In genomic region chr17:78180083-78180482, GRCh38 we compare ENCODE assay signal across 13 cellular contexts. TPM values are rescaled to one million over a fixed set of nuclear protein-coding genes. Genes with fewer than 3 reads are reported as not detected.
DNase-seq lines count a peak whose midpoint lies in the region; ATAC-seq and TF ChIP-seq lines count a peak whose summit lies in the region.
"Had no signal": no experiment of that assay in that cellular context is flagged by ENCODE, and none has a peak within 500 bp of the region (broad histone marks: within the 10 kb centered on the region; RNA-seq: fewer than 3 reads in every experiment).

No MANE protein-coding gene starts in this region.

- CTCF ChIA-PET in activated CD4-positive, alpha-beta memory T cell treated with anti-CD3 and anti-CD28 coated beads, Interleukin-2, amount 10 ng/mL, durations not matched to agents 7 days and 5 days (lab: Charles Lee): interaction anchor here (1.7 kb wide), 1 partner anchor 95 kb away, joined by 5 read pairs; no protein-coding TSS in a partner anchor
- CTCF ChIA-PET in activated CD4-positive, alpha-beta memory T cell treated with anti-CD3 and anti-CD28 coated beads for 36 hours (lab: Charles Lee): interaction anchor here (2.1 kb wide), 1 partner anchor 11 kb away, joined by 7 read pairs; no protein-coding TSS in a partner anchor

- H3K27ac Mint-ChIP-seq in activated CD4-positive, alpha-beta memory T cell treated with anti-CD3 and anti-CD28 coated beads, Interleukin-2, amount 10 ng/mL, durations not matched to agents 7 days and 5 days: peak overlapping the region; percentile 64
- no peak overlapping the region for H3K27ac Mint-ChIP-seq in activated CD4-positive, alpha-beta memory T cell treated with anti-CD3 and anti-CD28 coated beads for 36 hours

- no peaks in the 10 kb centered on the region for H3F3A ChIP-seq in GM23248 (ENCODE audit: insufficient read depth)

- in situ Hi-C loops in GM23248 (cut with MboI): no loop called here

- H3K4me2 ChIP-seq in GM23248 (ENCODE audit: unreplicated experiment): no peak overlapping the region

- DNase-seq in activated CD4-positive, alpha-beta memory T cell treated with anti-CD3 and anti-CD28 coated beads, Interleukin-2, amount 10 ng/mL, durations not matched to agents 7 days and 5 days: no peak
- no peak for DNase-seq in activated CD4-positive, alpha-beta memory T cell treated with anti-CD3 and anti-CD28 coated beads for 36 hours
- peak; percentile 24 for DNase-seq in amniotic epithelial cell (ENCODE audit: low read depth)
- DNase-seq in lower lobe of right lung: no peak
- no peak for DNase-seq in NCI-H2107 (lab: John Stamatoyannopoulos, UW)
- no peak for DNase-seq in pons (ENCODE audit: low spot score)
- no peak for DNase-seq in GM23248
- DNase-seq: amygdala; stimulated activated CD8-positive, alpha-beta memory T cell treated with anti-CD3 and anti-CD28 coated beads, Interleukin-4, amount 100 ng/mL, for 48 hours had no signal

- no peaks in the 10 kb centered on the region for H4K20me1 ChIP-seq in GM23248 (ENCODE audit: insufficient read depth)

- H3K9ac ChIP-seq in GM23248: no peak overlapping the region

- H3K27me3 ChIP-seq in lower lobe of right lung (ENCODE audit: low read depth): no peaks in the 10 kb centered on the region
- no peaks in the 10 kb centered on the region for H3K27me3 ChIP-seq in GM23248 (replicated peaks; ENCODE audit: insufficient read depth)

- H3K36me3 ChIP-seq in lower lobe of right lung (no peaks in the 10 kb centered on the region), GM23248 (ENCODE audit: low read depth) (no peaks in the 10 kb centered on the region)

- H3K4me1 ChIP-seq in lower lobe of right lung: peaks cover 55% of the 10 kb centered on the region
- H3K4me1 ChIP-seq in GM23248 (ENCODE audit: insufficient read depth): no peaks in the 10 kb centered on the region

- no peaks in the 10 kb centered on the region for H3K9me2 ChIP-seq in GM23248 (ENCODE audit: insufficient read depth)

- intact Hi-C loops in activated CD4-positive, alpha-beta memory T cell treated with anti-CD3 and anti-CD28 coated beads for 36 hours (cut with micrococcal nuclease): no loop called here
- intact Hi-C loops in lower lobe of right lung (cut with DNase I): no loop called here

- 94 to 96% methylated on average over 14 of the region's 14 CpGs for WGBS in GM23248 (ENCODE audit: low coverage in 1 of 2, low lambda C conversion rate in 2 of 2, missing lambda C conversion rate in 2 of 2), 2 experiments

- H3K9me3 Mint-ChIP-seq in activated CD4-positive, alpha-beta memory T cell treated with anti-CD3 and anti-CD28 coated beads, Interleukin-2, amount 10 ng/mL, durations not matched to agents 7 days and 5 days: no peaks in the 10 kb centered on the region
- no peaks in the 10 kb centered on the region for H3K9me3 Mint-ChIP-seq in activated CD4-positive, alpha-beta memory T cell treated with anti-CD3 and anti-CD28 coated beads for 36 hours

- H2AFZ ChIP-seq in GM23248: no peak overlapping the region

- H3K4me3 Mint-ChIP-seq in activated CD4-positive, alpha-beta memory T cell treated with anti-CD3 and anti-CD28 coated beads, Interleukin-2, amount 10 ng/mL, durations not matched to agents 7 days and 5 days: no peak overlapping the region
- no peak overlapping the region for H3K4me3 Mint-ChIP-seq in activated CD4-positive, alpha-beta memory T cell treated with anti-CD3 and anti-CD28 coated beads for 36 hours

- no peaks in the 10 kb centered on the region for H3K79me2 ChIP-seq in GM23248 (ENCODE audit: insufficient read depth)

- H3K4me1 Mint-ChIP-seq in activated CD4-positive, alpha-beta memory T cell treated with anti-CD3 and anti-CD28 coated beads, Interleukin-2, amount 10 ng/mL, durations not matched to agents 7 days and 5 days: peaks cover 61% of the 10 kb centered on the region
- H3K4me1 Mint-ChIP-seq in activated CD4-positive, alpha-beta memory T cell treated with anti-CD3 and anti-CD28 coated beads for 36 hours (ENCODE audit: low read depth): peaks cover 27% of the 10 kb centered on the region

- H3K9me3 ChIP-seq in lower lobe of right lung (no peaks in the 10 kb centered on the region), GM23248 (ENCODE audit: low read depth) (no peaks in the 10 kb centered on the region)

- POLR2A ChIA-PET in activated CD4-positive, alpha-beta memory T cell treated with anti-CD3 and anti-CD28 coated beads, Interleukin-2, amount 10 ng/mL, durations not matched to agents 7 days and 5 days (lab: Charles Lee): no interaction called here
- POLR2A ChIA-PET in activated CD4-positive, alpha-beta memory T cell treated with anti-CD3 and anti-CD28 coated beads for 36 hours (lab: Charles Lee): no interaction called here

- H3K27me3 Mint-ChIP-seq in activated CD4-positive, alpha-beta memory T cell treated with anti-CD3 and anti-CD28 coated beads, Interleukin-2, amount 10 ng/mL, durations not matched to agents 7 days and 5 days: no peaks in the 10 kb centered on the region
- H3K27me3 Mint-ChIP-seq in activated CD4-positive, alpha-beta memory T cell treated with anti-CD3 and anti-CD28 coated beads for 36 hours: no peaks in the 10 kb centered on the region

- H3K27ac ChIP-seq in lower lobe of right lung (peak overlapping the region; percentile 72), temporal lobe (ENCODE audit: low read depth, low read length) (peak overlapping the region; percentile 67), GM23248 (no peak overlapping the region)

- peaks cover 70% of the 10 kb centered on the region for H3K36me3 Mint-ChIP-seq in activated CD4-positive, alpha-beta memory T cell treated with anti-CD3 and anti-CD28 coated beads, Interleukin-2, amount 10 ng/mL, durations not matched to agents 7 days and 5 days (ENCODE audit: low read depth)
- H3K36me3 Mint-ChIP-seq in activated CD4-positive, alpha-beta memory T cell treated with anti-CD3 and anti-CD28 coated beads for 36 hours: peaks cover 61% of the 10 kb centered on the region

- no peak for ATAC-seq in lower lobe of right lung
- ATAC-seq: left lobe of liver had no signal

- no peak for TF ChIP-seq CTCF in lower lobe of right lung (IDR thresholded peaks at IDR 0.05)

- H3K4me3 ChIP-seq in lower lobe of right lung: peak overlapping the region; percentile 10
- no peak overlapping the region for H3K4me3 ChIP-seq in GM23248
- H3K4me3 ChIP-seq: skin epidermis had no signal

RNA-seq across cellular contexts. Expression of gene TK1, which starts 6.8 kb away (rescaled TPM):
- total RNA-seq in activated CD4-positive, alpha-beta memory T cell treated with anti-CD3 and anti-CD28 coated beads, Interleukin-2, amount 10 ng/mL, durations not matched to agents 7 days and 5 days: 100 to 1,000 TPM; 109 to 117 TPM
- 100 to 1,000 TPM; 188 to 193 TPM for total RNA-seq in activated CD4-positive, alpha-beta memory T cell treated with anti-CD3 and anti-CD28 coated beads for 36 hours
- 6.6 TPM for total RNA-seq in lower lobe of right lung
- total RNA-seq in temporal lobe: 1.7 TPM
- 58.6 and 84.5 TPM in 2 replicates for total RNA-seq in GM23248 (2014; rRNA removed; shearing (Covaris generic))
- 79.4 and 83.5 TPM in 2 replicates for polyA plus RNA-seq in GM23248 (2016; fragmentation: Nextera tagmentation; extraction: Ambion mirVana)

RNA-seq across cellular contexts. Expression of gene AFMID, which starts 7.1 kb away (rescaled TPM):
- 10 to 100 TPM in 1 of 2 experiments, 1 to 10 TPM in 1; 9.2 to 14.0 TPM for total RNA-seq in activated CD4-positive, alpha-beta memory T cell treated with anti-CD3 and anti-CD28 coated beads, Interleukin-2, amount 10 ng/mL, durations not matched to agents 7 days and 5 days
- 10 to 100 TPM; 16.8 to 19.0 TPM for total RNA-seq in activated CD4-positive, alpha-beta memory T cell treated with anti-CD3 and anti-CD28 coated beads for 36 hours
- total RNA-seq in lower lobe of right lung (38.6 TPM), temporal lobe (18.2 TPM)
- total RNA-seq in GM23248 (2014; rRNA removed; shearing (Covaris generic)): 20.4 and 22.9 TPM in 2 replicates
- 22.2 and 24.1 TPM in 2 replicates for polyA plus RNA-seq in GM23248 (2016; fragmentation: Nextera tagmentation; extraction: Ambion mirVana)

RNA-seq across cellular contexts. Expression of gene SYNGR2, which starts 11.7 kb away (rescaled TPM):
- total RNA-seq in activated CD4-positive, alpha-beta memory T cell treated with anti-CD3 and anti-CD28 coated beads, Interleukin-2, amount 10 ng/mL, durations not matched to agents 7 days and 5 days: 10 to 100 TPM; 63.6 to 64.0 TPM
- total RNA-seq in activated CD4-positive, alpha-beta memory T cell treated with anti-CD3 and anti-CD28 coated beads for 36 hours: 10 to 100 TPM; 79.2 to 87.7 TPM
- total RNA-seq in lower lobe of right lung (217 TPM), temporal lobe (3.0 TPM)
- 6.2 and 15.4 TPM in 2 replicates for total RNA-seq in GM23248 (2014; rRNA removed; shearing (Covaris generic))
- polyA plus RNA-seq in GM23248 (2016; fragmentation: Nextera tagmentation; extraction: Ambion mirVana): 19.3 and 19.9 TPM in 2 replicates

RNA-seq across cellular contexts. Expression of gene C17orf99, which starts 33.9 kb away (rescaled TPM):
- total RNA-seq in activated CD4-positive, alpha-beta memory T cell treated with anti-CD3 and anti-CD28 coated beads, Interleukin-2, amount 10 ng/mL, durations not matched to agents 7 days and 5 days: not detected
- not detected for total RNA-seq in activated CD4-positive, alpha-beta memory T cell treated with anti-CD3 and anti-CD28 coated beads for 36 hours
- total RNA-seq in lower lobe of right lung: not detected
- total RNA-seq in temporal lobe: not detected
- not detected in 2 replicates for total RNA-seq in GM23248 (2014; rRNA removed; shearing (Covaris generic))
- polyA plus RNA-seq in GM23248 (2016; fragmentation: Nextera tagmentation; extraction: Ambion mirVana): not detected in 2 replicates
- total RNA-seq: A673, left lobe of liver had no signal

RNA-seq across cellular contexts. Expression of gene BIRC5, which starts 34.0 kb away (rescaled TPM):
- 10 to 100 TPM; 86.1 to 86.5 TPM for total RNA-seq in activated CD4-positive, alpha-beta memory T cell treated with anti-CD3 and anti-CD28 coated beads, Interleukin-2, amount 10 ng/mL, durations not matched to agents 7 days and 5 days
- 10 to 100 TPM; 87.4 to 95.4 TPM for total RNA-seq in activated CD4-positive, alpha-beta memory T cell treated with anti-CD3 and anti-CD28 coated beads for 36 hours
- total RNA-seq in lower lobe of right lung (1.8 TPM), temporal lobe (3.2 TPM)
- total RNA-seq in GM23248 (2014; rRNA removed; shearing (Covaris generic)): 30.9 and 32.5 TPM in 2 replicates
- 42.3 and 44.4 TPM in 2 replicates for polyA plus RNA-seq in GM23248 (2016; fragmentation: Nextera tagmentation; extraction: Ambion mirVana)
